Comparison of ENCODE assay signal across 8 cellular contexts in the genomic region with DNA sequence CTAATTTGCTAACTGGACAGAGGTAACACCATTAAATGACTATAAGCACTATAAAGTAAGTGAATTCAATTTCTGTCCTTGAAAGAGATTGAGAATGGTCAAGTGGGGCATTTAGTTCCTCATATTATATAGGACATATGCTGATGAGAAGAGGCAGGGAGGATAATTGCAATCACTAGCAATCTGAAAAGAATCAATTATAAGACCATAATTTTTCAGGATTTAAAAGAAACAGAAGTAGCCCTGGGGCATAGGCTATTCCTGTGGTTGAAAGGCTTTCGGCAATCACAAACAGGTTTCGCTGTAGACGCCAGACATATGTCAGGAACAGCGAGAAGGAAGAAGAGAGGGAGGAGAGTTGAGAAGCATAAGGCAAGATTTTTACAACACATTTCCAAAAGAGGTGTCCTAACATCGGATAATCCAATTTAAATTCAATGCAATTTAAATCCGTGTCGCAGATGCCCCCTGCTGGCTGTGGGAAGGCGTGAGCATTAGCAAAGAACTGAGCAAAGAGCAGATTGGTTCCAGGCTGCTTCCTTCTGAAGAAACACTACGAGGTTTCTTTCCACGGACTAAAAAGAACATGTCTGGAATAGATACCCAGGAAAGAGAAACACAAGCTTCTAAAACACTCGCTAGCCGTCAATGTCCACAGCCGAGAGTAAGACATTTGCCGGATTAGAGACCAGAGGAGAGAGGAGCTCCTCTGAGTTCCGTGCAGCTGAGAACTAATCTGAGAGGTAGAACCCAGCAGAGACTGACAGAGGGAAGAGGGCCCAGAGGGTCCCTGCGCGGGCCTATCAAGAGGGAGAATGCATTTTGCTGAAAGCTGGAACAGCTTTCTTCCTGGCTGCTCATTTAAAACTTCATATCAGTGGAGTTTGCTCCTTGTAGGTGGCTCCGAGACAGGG. TPM values are rescaled to one million over a fixed set of nuclear protein-coding genes. Genes with fewer than 3 reads are reported as not detected.
DNase-seq lines count a peak whose midpoint lies in the region; ATAC-seq and TF ChIP-seq lines count a peak whose summit lies in the region.

No MANE protein-coding gene starts in this region.

- no peaks in the 10 kb centered on the region for H3K27me3 ChIP-seq in DND-41 (ENCODE audit: insufficient read depth, low read length, poor library complexity)
- peaks cover 4% of the 10 kb centered on the region for H3K27me3 ChIP-seq in HL-60 (ENCODE audit: insufficient read depth, poor library complexity, severe bottlenecking)
- no peaks in the 10 kb centered on the region for H3K27me3 ChIP-seq in foreskin keratinocyte
- H3K27me3 ChIP-seq in osteoblast (ENCODE audit: insufficient read depth, low read length), result no peaks in the 10 kb centered on the region

- H2AFZ ChIP-seq in DND-41 (ENCODE audit: low read depth, low read length), result no peak overlapping the region
- peak overlapping the region; percentile 98 for H2AFZ ChIP-seq in osteoblast (ENCODE audit: low read length)

- no peaks in the 10 kb centered on the region for H4K20me1 ChIP-seq in DND-41 (ENCODE audit: insufficient read depth, low read length)
- no peaks in the 10 kb centered on the region for H4K20me1 ChIP-seq in osteoblast (ENCODE audit: insufficient read depth, low read length)

- H3K4me3 ChIP-seq in DND-41 (ENCODE audit: low read depth in 1 of 2, low read length in 2 of 2) (no peak overlapping the region), HL-60 (replicated peaks; ENCODE audit: insufficient read depth, low read length) (no peak overlapping the region), osteoblast (ENCODE audit: insufficient read depth, low read length) (peak overlapping the region; percentile 51)

- H3K27ac ChIP-seq in DND-41 (ENCODE audit: low read length), result no peak overlapping the region
- H3K27ac ChIP-seq in HL-60 (replicated peaks), result no peak overlapping the region
- no peak overlapping the region for H3K27ac ChIP-seq in foreskin keratinocyte
- H3K27ac ChIP-seq in osteoblast (ENCODE audit: low read depth, low read length), result peak overlapping the region; percentile 55

- peak; percentile 53 for DNase-seq in DND-41
- DNase-seq in HL-60 (ENCODE audit: low read depth in 1 of 2, low spot score in 1 of 2), result peak in 1 of 2 experiments; percentile 49
- peak; percentile 81 for DNase-seq in NCI-H82 treated with DMSO at 0.1 percent for 48 hours (lab: John Stamatoyannopoulos, UW; ENCODE audit: unreplicated experiment)
- DNase-seq in activated T-cell treated with anti-CD3 and anti-CD28 coated beads for 4 hours, result peak; percentile 1
- DNase-seq in foreskin keratinocyte, result peak in 1 of 2 donors; percentile 46
- peak; percentile 61 for DNase-seq in osteoblast (ENCODE audit: insufficient read length, low spot score, missing footprints)
- no peak for DNase-seq in effector CD8-positive, alpha-beta T cell (lab: John Stamatoyannopoulos, UW)

- TF ChIP-seq CTCF in DND-41 (IDR thresholded peaks at IDR 0.05; ENCODE audit: borderline replicate concordance, extremely low read depth, low read length, poor library complexity, severe bottlenecking) (peak; percentile 88), HL-60 (IDR thresholded peaks at IDR 0.05; ENCODE audit: insufficient read depth, low read length) (peak; percentile 79), foreskin keratinocyte (conservative IDR thresholded peaks at IDR 0.05) (peak; percentile 90), osteoblast (IDR thresholded peaks at IDR 0.05; ENCODE audit: extremely low read depth, low read depth, low read length) (peak; percentile 94)

- ATAC-seq in DND-41 (ENCODE audit: insufficient read depth, low read depth) (peak; percentile 59; the same call in 2 of the 3 replicates), foreskin keratinocyte (peak; percentile 75), GM19397 (IDR thresholded peaks at IDR 0.05; ENCODE audit: unreplicated experiment) (no peak)

- H3K79me2 ChIP-seq in DND-41 (ENCODE audit: insufficient read depth, low read length), result no peaks in the 10 kb centered on the region
- no peaks in the 10 kb centered on the region for H3K79me2 ChIP-seq in osteoblast (ENCODE audit: insufficient read depth, low read length)

- H3K9me3 ChIP-seq in DND-41 (ENCODE audit: insufficient read depth, low read length, severe bottlenecking) (no peaks in the 10 kb centered on the region), osteoblast (ENCODE audit: low read depth, low read length) (no peaks in the 10 kb centered on the region)

- H3K4me1 ChIP-seq in DND-41 (ENCODE audit: insufficient read depth, low read length) (no peaks in the 10 kb centered on the region), foreskin keratinocyte (no peaks in the 10 kb centered on the region), osteoblast (ENCODE audit: insufficient read depth, low read length) (peaks cover 52% of the 10 kb centered on the region)

- H3K9ac ChIP-seq in DND-41 (ENCODE audit: low read depth, low read length), result no peak overlapping the region

- H3K4me2 ChIP-seq in DND-41 (ENCODE audit: insufficient read depth, low read length), result no peak overlapping the region
- peak overlapping the region; percentile 78 for H3K4me2 ChIP-seq in osteoblast (ENCODE audit: insufficient read depth, low read length)

- H3K36me3 ChIP-seq in DND-41 (ENCODE audit: insufficient read depth, low read length), result no peaks in the 10 kb centered on the region
- no peaks in the 10 kb centered on the region for H3K36me3 ChIP-seq in osteoblast (ENCODE audit: insufficient read depth, low read length)

RNA-seq across cellular contexts. Expression of gene RGS5, which starts 27.9 kb away (rescaled TPM):
- total RNA-seq in foreskin keratinocyte (0.99 and 1.3 TPM in 2 replicates), osteoblast (1.8 and 2.1 TPM in 2 replicates)
- 0.37 and 0.90 TPM in 2 replicates for polyA plus RNA-seq in foreskin keratinocyte
